Comparison of ENCODE assay signal across 16 cellular contexts in the genomic region with DNA sequence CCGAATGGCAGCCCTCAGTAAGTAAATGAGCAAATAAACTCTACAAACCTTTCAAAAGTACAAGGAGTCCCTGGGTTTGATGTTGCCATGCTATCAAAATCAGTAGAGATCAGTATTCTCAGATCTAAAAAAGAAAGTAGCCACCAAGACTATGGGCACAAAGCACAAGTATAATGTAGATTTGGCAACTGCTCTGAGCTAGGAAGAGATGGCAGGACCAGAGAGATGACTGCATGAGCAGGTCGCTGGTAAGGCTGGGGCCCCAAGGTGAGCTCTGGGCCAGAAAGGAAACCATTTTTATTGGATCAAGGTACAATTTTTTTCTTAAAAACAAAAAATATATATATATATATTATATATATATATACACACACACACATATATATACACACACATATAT. TPM values are rescaled to one million over a fixed set of nuclear protein-coding genes. Genes with fewer than 3 reads are reported as not detected.
DNase-seq lines count a peak whose midpoint lies in the region; ATAC-seq, FAIRE-seq and TF ChIP-seq lines count a peak whose summit lies in the region.
"Had no signal": no experiment of that assay in that cellular context is flagged by ENCODE, and none has a peak within 500 bp of the region (broad histone marks: within the 10 kb centered on the region; RNA-seq: fewer than 3 reads in every experiment).

No MANE protein-coding gene starts in this region.

- peak overlapping the region; percentile 77 for H3K27ac Mint-ChIP-seq in activated naive CD4-positive, alpha-beta T cell treated with anti-CD3 and anti-CD28 coated beads, Interleukin-2, amount 50 U/mL, for 24 hours
- H3K27ac Mint-ChIP-seq in activated CD4-positive, alpha-beta memory T cell treated with anti-CD3 and anti-CD28 coated beads for 36 hours: peak overlapping the region; percentile 76
- H3K27ac Mint-ChIP-seq: dendritic cell treated with granulocyte-macrophage colony-stimulating factor and Interleukin-4, amounts not matched to agents 40 ng/mL and 50 ng/mL, for 4 days; WTC11 had no signal

- intact Hi-C loops in activated CD4-positive, alpha-beta memory T cell treated with anti-CD3 and anti-CD28 coated beads for 36 hours (cut with micrococcal nuclease): loop anchor here (2.0 kb wide), 2 partner anchors 58 to 290 kb away; a partner anchor contains a TSS
- intact Hi-C loops in left lung (cut with DNase I) (loop anchor here in 1 of 2 donors (10.0 kb wide), 2 partner anchors 138 to 248 kb away; a partner anchor contains a TSS), tibial artery (cut with DNase I; ENCODE audit: low total_unique reads) (loop anchor here (10.0 kb wide), 1 partner anchor 228 kb away; a partner anchor contains a TSS)

- peak overlapping the region; percentile 55 to 99 for H3K27ac ChIP-seq in left lung
- H3K27ac ChIP-seq in tibial artery: peak overlapping the region; percentile 48 to 90

- H3K27me3 Mint-ChIP-seq in activated naive CD4-positive, alpha-beta T cell treated with anti-CD3 and anti-CD28 coated beads, Interleukin-2, amount 50 U/mL, for 24 hours: no peaks in the 10 kb centered on the region
- H3K27me3 Mint-ChIP-seq in activated CD4-positive, alpha-beta memory T cell treated with anti-CD3 and anti-CD28 coated beads for 36 hours: no peaks in the 10 kb centered on the region
- H3K27me3 Mint-ChIP-seq: dendritic cell treated with granulocyte-macrophage colony-stimulating factor and Interleukin-4, amounts not matched to agents 40 ng/mL and 50 ng/mL, for 4 days had no signal

- CTCF ChIA-PET in activated CD4-positive, alpha-beta memory T cell treated with anti-CD3 and anti-CD28 coated beads for 36 hours (lab: Charles Lee): interaction anchor here (0.9 to 5.7 kb wide), 25 partner anchors 9 to 284 kb away, joined by 3 to 104 read pairs (median 22); a partner anchor contains a TSS

- H3K27me3 ChIP-seq in left lung (no peaks in the 10 kb centered on the region), tibial artery (no peaks in the 10 kb centered on the region)

- H3K9me3 ChIP-seq in left lung (no peaks in the 10 kb centered on the region), tibial artery (no peaks in the 10 kb centered on the region)

- H3K4me3 Mint-ChIP-seq in activated naive CD4-positive, alpha-beta T cell treated with anti-CD3 and anti-CD28 coated beads, Interleukin-2, amount 50 U/mL, for 24 hours: peak overlapping the region; percentile 43
- H3K4me3 Mint-ChIP-seq in activated CD4-positive, alpha-beta memory T cell treated with anti-CD3 and anti-CD28 coated beads for 36 hours: no peak overlapping the region
- H3K4me3 Mint-ChIP-seq: neural crest cell, WTC11 had no signal

- H3K4me3 ChIP-seq in left lung (no peak overlapping the region), tibial artery (no peak overlapping the region)

- POLR2A ChIA-PET in activated CD4-positive, alpha-beta memory T cell treated with anti-CD3 and anti-CD28 coated beads for 36 hours (lab: Charles Lee): interaction anchor here (0.8 to 3.6 kb wide), 11 partner anchors 9 to 185 kb away, joined by 3 to 29 read pairs (median 18); a partner anchor contains a TSS

- no peak for ATAC-seq in left lung
- no peak for ATAC-seq in GM19397 (IDR thresholded peaks at IDR 0.05; ENCODE audit: unreplicated experiment)
- ATAC-seq in GM18909 (IDR thresholded peaks at IDR 0.05; ENCODE audit: poor library complexity, unreplicated experiment): no peak

- no peak for DNase-seq in activated naive CD4-positive, alpha-beta T cell treated with anti-CD3 and anti-CD28 coated beads, Interleukin-2, amount 50 U/mL, for 16 hours
- DNase-seq in activated CD4-positive, alpha-beta memory T cell treated with anti-CD3 and anti-CD28 coated beads for 36 hours: no peak
- DNase-seq in left lung (no peak), tibial artery (no peak), RCC 7860 (ENCODE audit: low spot score) (no peak)
- DNase-seq: DND-41, NCI-H1092, NCI-H510A had no signal

- peaks cover 34 to 83% of the 10 kb centered on the region in 2 donors for H3K4me1 ChIP-seq in left lung
- peaks cover 0 to 35% (median 29%) of the 10 kb centered on the region in 4 donors for H3K4me1 ChIP-seq in tibial artery

- H3K36me3 ChIP-seq in left lung: no peaks in the 10 kb centered on the region
- no peaks in the 10 kb centered on the region for H3K36me3 ChIP-seq in tibial artery

- H3K4me1 Mint-ChIP-seq in activated naive CD4-positive, alpha-beta T cell treated with anti-CD3 and anti-CD28 coated beads, Interleukin-2, amount 50 U/mL, for 24 hours: peaks cover 51% of the 10 kb centered on the region
- H3K4me1 Mint-ChIP-seq in activated CD4-positive, alpha-beta memory T cell treated with anti-CD3 and anti-CD28 coated beads for 36 hours (ENCODE audit: low read depth): peaks cover 66% of the 10 kb centered on the region

- no peak for TF ChIP-seq CTCF in left lung (IDR thresholded peaks at IDR 0.05)
- no peak for TF ChIP-seq CTCF in tibial artery (IDR thresholded peaks at IDR 0.05)

- no peak for FAIRE-seq in RCC 7860 (lab: Jason Lieb, UNC)
- FAIRE-seq: H54 had no signal

- H3K9me3 Mint-ChIP-seq in activated naive CD4-positive, alpha-beta T cell treated with anti-CD3 and anti-CD28 coated beads, Interleukin-2, amount 50 U/mL, for 24 hours: no peaks in the 10 kb centered on the region
- no peaks in the 10 kb centered on the region for H3K9me3 Mint-ChIP-seq in activated CD4-positive, alpha-beta memory T cell treated with anti-CD3 and anti-CD28 coated beads for 36 hours
- H3K9me3 Mint-ChIP-seq: activated naive CD4-positive, alpha-beta T cell treated with anti-CD3 and anti-CD28 coated beads, Interleukin-2, amount 50 U/mL, for 72 hours; dendritic cell treated with granulocyte-macrophage colony-stimulating factor and Interleukin-4, amounts not matched to agents 40 ng/mL and 50 ng/mL, for 4 days; neural crest cell; WTC11 had no signal

- H3K36me3 Mint-ChIP-seq in activated naive CD4-positive, alpha-beta T cell treated with anti-CD3 and anti-CD28 coated beads, Interleukin-2, amount 50 U/mL, for 24 hours: no peaks in the 10 kb centered on the region
- H3K36me3 Mint-ChIP-seq in activated CD4-positive, alpha-beta memory T cell treated with anti-CD3 and anti-CD28 coated beads for 36 hours: no peaks in the 10 kb centered on the region
- H3K36me3 Mint-ChIP-seq: activated naive CD4-positive, alpha-beta T cell treated with anti-CD3 and anti-CD28 coated beads, Interleukin-2, amount 50 U/mL, for 72 hours; WTC11 had no signal

RNA-seq across cellular contexts. Expression of a gene that starts 3.1 kb away (rescaled TPM):
- under 1 TPM in 1 of 2 experiments, not detected in 1; 0.14 TPM for total RNA-seq in activated CD4-positive, alpha-beta memory T cell treated with anti-CD3 and anti-CD28 coated beads for 36 hours
- 10 to 100 TPM; 10.8 to 11.0 TPM for total RNA-seq in left lung
- total RNA-seq: neural crest cell had no signal

RNA-seq across cellular contexts. Expression of a gene that starts 3.1 kb away (rescaled TPM):
- total RNA-seq in activated CD4-positive, alpha-beta memory T cell treated with anti-CD3 and anti-CD28 coated beads for 36 hours: under 1 TPM in 1 of 2 experiments, not detected in 1; 0.24 TPM
- 10 to 100 TPM in 1 of 2 donors, 1 to 10 TPM in 1; 9.0 to 27.0 TPM for total RNA-seq in left lung
- total RNA-seq: activated naive CD4-positive, alpha-beta T cell treated with anti-CD3 and anti-CD28 coated beads, Interleukin-2, amount 50 U/mL, for 72 hours; neural crest cell; WTC11 had no signal

RNA-seq across cellular contexts. Expression of a gene that starts 32.8 kb away (rescaled TPM):
- total RNA-seq in activated CD4-positive, alpha-beta memory T cell treated with anti-CD3 and anti-CD28 coated beads for 36 hours: 1 to 10 TPM; 3.9 to 5.1 TPM
- total RNA-seq in left lung: 10 to 100 TPM; 29.7 to 94.0 TPM

RNA-seq across cellular contexts. Expression of a gene that starts 57.3 kb away (rescaled TPM):
- total RNA-seq in activated CD4-positive, alpha-beta memory T cell treated with anti-CD3 and anti-CD28 coated beads for 36 hours: 100 to 1,000 TPM; 300 to 302 TPM
- 100 to 1,000 TPM; 180 to 206 TPM for total RNA-seq in left lung

RNA-seq across cellular contexts. Expression of a gene that starts 57.5 kb away (rescaled TPM):
- 10 to 100 TPM; 44.6 to 48.4 TPM for total RNA-seq in activated CD4-positive, alpha-beta memory T cell treated with anti-CD3 and anti-CD28 coated beads for 36 hours
- total RNA-seq in left lung: 10 to 100 TPM; 18.9 to 35.2 TPM

Comparison
In these comparisons a context has a peak if more than half of its experiments do, and no peak if none do; other contexts are left out.
1. RNA of a gene that starts 3.1 kb away (total RNA-seq): 10.8 to 11.0 TPM in left lung; 0.14 TPM in activated CD4-positive, alpha-beta memory T cell treated with anti-CD3 and anti-CD28 coated beads for 36 hours; every median in the first group is over 10 times any median in the second.
2. RNA of a gene that starts 3.1 kb away (total RNA-seq): 9.0 to 27.0 TPM in left lung; 0.24 TPM in activated CD4-positive, alpha-beta memory T cell treated with anti-CD3 and anti-CD28 coated beads for 36 hours; every median in the first group is over 4 times any median in the second.
3. RNA of a gene that starts 32.8 kb away (total RNA-seq): 29.7 to 94.0 TPM in left lung; 3.9 to 5.1 TPM in activated CD4-positive, alpha-beta memory T cell treated with anti-CD3 and anti-CD28 coated beads for 36 hours; every median in the first group is over 4 times any median in the second.